10 cellular contexts compared by ENCODE assay signal in the genomic region with DNA sequence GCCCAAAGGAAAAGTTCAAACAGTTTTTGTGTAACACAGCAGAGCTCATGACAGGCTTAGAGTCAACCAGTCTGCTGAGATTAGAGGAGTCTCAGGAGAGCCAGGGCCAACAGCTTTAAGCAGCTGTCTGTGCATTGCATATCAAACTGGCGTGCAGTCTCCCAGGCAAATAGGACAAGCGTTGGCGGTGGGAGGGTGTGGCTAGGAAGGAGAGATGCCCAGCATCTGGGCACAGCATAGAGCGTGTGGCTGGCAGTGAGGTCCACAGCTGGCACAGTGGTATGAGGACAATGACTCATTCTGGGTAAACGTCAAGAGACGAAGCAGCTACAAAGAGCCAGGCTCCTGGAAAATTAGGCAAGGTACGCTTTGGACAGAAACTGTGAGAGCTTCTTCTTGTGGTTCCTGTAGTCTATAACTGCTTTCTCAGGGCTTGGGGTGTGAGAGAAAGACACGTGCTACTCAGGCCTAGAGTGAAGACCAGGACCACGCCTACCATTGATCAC. TPM values are rescaled to one million over a fixed set of nuclear protein-coding genes. Genes with fewer than 3 reads are reported as not detected.
A peak's percentile ranks its signal among the peaks of the same experiment; 100 is the strongest.
DNase-seq lines count a peak whose midpoint lies in the region; TF ChIP-seq lines count a peak whose summit lies in the region.
"Had no signal": no experiment of that assay in that cellular context is flagged by ENCODE, and none has a peak within 500 bp of the region (broad histone marks: within the 10 kb centered on the region; RNA-seq: fewer than 3 reads in every experiment).

No MANE protein-coding gene starts in this region.

- peaks cover 20% of the 10 kb centered on the region for H3K9me3 Mint-ChIP-seq in activated CD4-positive, alpha-beta T cell treated with anti-CD3 and anti-CD28 coated beads, Interleukin-2, amount 10 ng/mL, durations not matched to agents 7 days and 5 days
- peaks cover 15% of the 10 kb centered on the region for H3K9me3 Mint-ChIP-seq in glutamatergic neuron (ENCODE audit: unreplicated experiment)
- peaks cover 4% of the 10 kb centered on the region for H3K9me3 Mint-ChIP-seq in stimulated activated naive CD8-positive, alpha-beta T cell treated with anti-CD3 and anti-CD28 coated beads, Interleukin-15, Interleukin-2, amounts not matched to agents 100 ng/mL and 50 ng/mL, for 24 hours

- H3K27me3 Mint-ChIP-seq in activated CD4-positive, alpha-beta T cell treated with anti-CD3 and anti-CD28 coated beads, Interleukin-2, amount 10 ng/mL, durations not matched to agents 7 days and 5 days: no peaks in the 10 kb centered on the region
- peaks cover 17% of the 10 kb centered on the region for H3K27me3 Mint-ChIP-seq in glutamatergic neuron (ENCODE audit: unreplicated experiment)
- H3K27me3 Mint-ChIP-seq in stimulated activated naive CD8-positive, alpha-beta T cell treated with anti-CD3 and anti-CD28 coated beads, Interleukin-15, Interleukin-2, amounts not matched to agents 100 ng/mL and 50 ng/mL, for 24 hours: no peaks in the 10 kb centered on the region
- H3K27me3 Mint-ChIP-seq: naive B cell had no signal

- H3K4me1 Mint-ChIP-seq in activated CD4-positive, alpha-beta T cell treated with anti-CD3 and anti-CD28 coated beads, Interleukin-2, amount 10 ng/mL, durations not matched to agents 7 days and 5 days: peaks cover 33% of the 10 kb centered on the region
- H3K4me1 Mint-ChIP-seq in glutamatergic neuron (ENCODE audit: low read depth, unreplicated experiment): peaks cover 27% of the 10 kb centered on the region
- peaks cover 78% of the 10 kb centered on the region for H3K4me1 Mint-ChIP-seq in stimulated activated naive CD8-positive, alpha-beta T cell treated with anti-CD3 and anti-CD28 coated beads, Interleukin-15, Interleukin-2, amounts not matched to agents 100 ng/mL and 50 ng/mL, for 24 hours (ENCODE audit: low read depth)
- H3K4me1 Mint-ChIP-seq: naive B cell had no signal

- H3K27ac Mint-ChIP-seq in activated CD4-positive, alpha-beta T cell treated with anti-CD3 and anti-CD28 coated beads, Interleukin-2, amount 10 ng/mL, durations not matched to agents 7 days and 5 days: no peak overlapping the region
- H3K27ac Mint-ChIP-seq in glutamatergic neuron (ENCODE audit: unreplicated experiment): peak overlapping the region; percentile 96
- H3K27ac Mint-ChIP-seq in stimulated activated naive CD8-positive, alpha-beta T cell treated with anti-CD3 and anti-CD28 coated beads, Interleukin-15, Interleukin-2, amounts not matched to agents 100 ng/mL and 50 ng/mL, for 24 hours: peak overlapping the region; percentile 84

- CTCF ChIA-PET in activated CD4-positive, alpha-beta T cell treated with anti-CD3 and anti-CD28 coated beads, Interleukin-2, amount 10 ng/mL, durations not matched to agents 7 days and 5 days (lab: Charles Lee): interaction anchor here (0.9 to 4.4 kb wide), 6 partner anchors 10 to 20 kb away, joined by 3 to 29 read pairs (median 4); partner anchors contain the start of gene ZAP70

- no peak overlapping the region for H3K4me3 Mint-ChIP-seq in activated CD4-positive, alpha-beta T cell treated with anti-CD3 and anti-CD28 coated beads, Interleukin-2, amount 10 ng/mL, durations not matched to agents 7 days and 5 days
- peak overlapping the region; percentile 69 for H3K4me3 Mint-ChIP-seq in glutamatergic neuron (ENCODE audit: unreplicated experiment)
- H3K4me3 Mint-ChIP-seq in stimulated activated naive CD8-positive, alpha-beta T cell treated with anti-CD3 and anti-CD28 coated beads, Interleukin-15, Interleukin-2, amounts not matched to agents 100 ng/mL and 50 ng/mL, for 24 hours: peak overlapping the region; percentile 36
- H3K4me3 Mint-ChIP-seq: naive B cell had no signal

- DNase-seq in activated CD4-positive, alpha-beta T cell treated with anti-CD3 and anti-CD28 coated beads, Interleukin-2, amount 50 U/mL, for 1 hour: peak; percentile 37
- no peak for DNase-seq in activated CD4-positive, alpha-beta T cell treated with anti-CD3 and anti-CD28 coated beads, Interleukin-2, amount 10 ng/mL, durations not matched to agents 7 days and 5 days
- peak; percentile 16 for DNase-seq in activated CD4-positive, CD25-positive, alpha-beta regulatory T cell treated with anti-CD3 and anti-CD28 coated beads, Interleukin-2, amount 50 U/mL, for 72 hours
- peak; percentile 53 for DNase-seq in glutamatergic neuron
- no peak for DNase-seq in SHP77 treated with DMSO at 0.1 percent for 48 hours (lab: John Stamatoyannopoulos, UW)
- no peak for DNase-seq in SW 1271 (lab: John Stamatoyannopoulos, UW)
- no peak for DNase-seq in NCI-H187 (lab: John Stamatoyannopoulos, UW)
- DNase-seq: BE2C, naive B cell had no signal

- peaks cover 84% of the 10 kb centered on the region for H3K36me3 Mint-ChIP-seq in activated CD4-positive, alpha-beta T cell treated with anti-CD3 and anti-CD28 coated beads, Interleukin-2, amount 10 ng/mL, durations not matched to agents 7 days and 5 days (ENCODE audit: low read depth)
- H3K36me3 Mint-ChIP-seq in glutamatergic neuron (ENCODE audit: unreplicated experiment): no peaks in the 10 kb centered on the region
- peaks cover 73% of the 10 kb centered on the region for H3K36me3 Mint-ChIP-seq in stimulated activated naive CD8-positive, alpha-beta T cell treated with anti-CD3 and anti-CD28 coated beads, Interleukin-15, Interleukin-2, amounts not matched to agents 100 ng/mL and 50 ng/mL, for 24 hours (ENCODE audit: low read depth)

- POLR2A ChIA-PET in activated CD4-positive, alpha-beta T cell treated with anti-CD3 and anti-CD28 coated beads, Interleukin-2, amount 10 ng/mL, durations not matched to agents 7 days and 5 days (lab: Charles Lee): interaction anchor here (1.6 kb wide), 1 partner anchor 10 kb away, joined by 4 read pairs; no protein-coding TSS in a partner anchor

- TF ChIP-seq CTCF in glutamatergic neuron (IDR thresholded peaks at IDR 0.05; ENCODE audit: partially characterized antibody, unreplicated experiment): no peak

RNA-seq across cellular contexts. Expression of gene ZAP70, which starts 14.8 kb away (rescaled TPM):
- total RNA-seq in activated CD4-positive, alpha-beta T cell treated with anti-CD3 and anti-CD28 coated beads, Interleukin-2, amount 10 ng/mL, durations not matched to agents 7 days and 5 days: 100 to 1,000 TPM; 302 to 337 TPM
- 1.3 TPM for total RNA-seq in glutamatergic neuron (ENCODE audit: unreplicated experiment)

RNA-seq across cellular contexts. Expression of gene C2orf92, which starts 58.6 kb away (rescaled TPM):
- 1 to 10 TPM; 7.2 to 7.4 TPM for total RNA-seq in activated CD4-positive, alpha-beta T cell treated with anti-CD3 and anti-CD28 coated beads, Interleukin-2, amount 10 ng/mL, durations not matched to agents 7 days and 5 days
- 19.6 TPM for total RNA-seq in glutamatergic neuron (ENCODE audit: unreplicated experiment)

Comparison
In these comparisons a context has a peak if more than half of its experiments do, and no peak if none do; other contexts are left out.
1. DNase-seq: peak in activated CD4-positive, alpha-beta T cell treated with anti-CD3 and anti-CD28 coated beads, Interleukin-2, amount 50 U/mL, for 1 hour (single experiment), activated CD4-positive, CD25-positive, alpha-beta regulatory T cell treated with anti-CD3 and anti-CD28 coated beads, Interleukin-2, amount 50 U/mL, for 72 hours (single experiment) and glutamatergic neuron (single experiment); none in activated CD4-positive, alpha-beta T cell treated with anti-CD3 and anti-CD28 coated beads, Interleukin-2, amount 10 ng/mL, durations not matched to agents 7 days and 5 days (single experiment), SHP77 treated with DMSO at 0.1 percent for 48 hours (single experiment), SW 1271 (0 of 2) and NCI-H187 (0 of 2).
2. RNA of gene ZAP70, which starts 14.8 kb away (total RNA-seq): 302 to 337 TPM in activated CD4-positive, alpha-beta T cell treated with anti-CD3 and anti-CD28 coated beads, Interleukin-2, amount 10 ng/mL, durations not matched to agents 7 days and 5 days; 1.3 TPM in glutamatergic neuron (single experiment); every median in the first group is over 100 times any median in the second.